In the genomic region with DNA sequence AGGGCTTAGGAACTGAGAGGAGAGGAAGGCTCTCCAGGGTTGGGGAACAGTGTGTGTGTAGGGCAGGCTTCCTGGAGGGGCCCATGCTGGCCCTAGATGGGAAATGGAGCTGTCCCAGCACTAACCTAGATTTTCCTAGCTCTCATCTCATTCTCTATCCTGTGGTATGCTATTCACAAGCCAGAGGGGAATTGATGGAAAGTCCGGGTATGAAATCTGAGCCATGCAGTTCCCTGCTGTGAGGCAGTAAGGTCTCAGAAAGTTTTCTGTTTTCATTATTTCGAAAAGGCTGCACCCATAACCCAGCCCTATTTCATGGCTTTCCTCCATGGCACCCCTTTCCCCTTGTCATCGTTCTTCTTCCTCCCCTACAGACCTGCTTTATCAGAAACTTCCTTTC, we compare ENCODE assay signal across 22 cellular contexts.
"Had no signal": no experiment of that assay in that cellular context is flagged by ENCODE, and none has a peak within 500 bp of the region (broad histone marks: within the 10 kb centered on the region; RNA-seq: fewer than 3 reads in every experiment).

No MANE protein-coding gene starts in this region.

- H3K36me3 Mint-ChIP-seq: activated CD4-positive, alpha-beta memory T cell treated with anti-CD3 and anti-CD28 coated beads for 36 hours; brain; memory B cell had no signal

- H3K27ac ChIP-seq: dorsolateral prefrontal cortex, esophagus muscularis mucosa, gastroesophageal sphincter, sigmoid colon, thoracic aorta, upper lobe of left lung had no signal

- H3K27me3 Mint-ChIP-seq: brain had no signal

- H3K27ac Mint-ChIP-seq: activated CD4-positive, alpha-beta memory T cell treated with anti-CD3 and anti-CD28 coated beads for 36 hours; effector memory CD8-positive, alpha-beta T cell; memory B cell; progenitor cell of endocrine pancreas had no signal

- H3K36me3 ChIP-seq: esophagus muscularis mucosa, gastroesophageal sphincter, sigmoid colon, thoracic aorta, upper lobe of left lung had no signal

- H3K4me3 ChIP-seq: dorsolateral prefrontal cortex, esophagus muscularis mucosa, gastroesophageal sphincter, sigmoid colon, thoracic aorta, upper lobe of left lung had no signal

- H3K9me3 ChIP-seq: esophagus muscularis mucosa, gastroesophageal sphincter, sigmoid colon, thoracic aorta, upper lobe of left lung had no signal

- DNase-seq: activated CD4-positive, alpha-beta memory T cell treated with anti-CD3 and anti-CD28 coated beads for 36 hours; activated CD4-positive, alpha-beta T cell treated with anti-CD3 and anti-CD28 coated beads for 48 hours; activated naive CD4-positive, alpha-beta T cell treated with Interleukin-2 at 50 U/mL for 16 hours; activated T-cell treated with anti-CD3 and anti-CD28 coated beads, Interleukin-2, amount 50 U/mL, for 48 hours; caudate nucleus; dorsolateral prefrontal cortex; effector memory CD8-positive, alpha-beta T cell; head of caudate nucleus; hypothalamus; occipital lobe; retina; sigmoid colon; stimulated activated CD4-positive, alpha-beta T cell treated with anti-CD3 and anti-CD28 coated beads, Interleukin-2, amount 100 ng/mL, for 48 hours; stimulated activated CD8-positive, alpha-beta memory T cell treated with anti-CD3 and anti-CD28 coated beads, Interleukin-4, amount 100 ng/mL, for 48 hours; stimulated activated naive CD4-positive, alpha-beta T cell; upper lobe of left lung had no signal

- H3K4me3 Mint-ChIP-seq: activated CD4-positive, alpha-beta memory T cell treated with anti-CD3 and anti-CD28 coated beads for 36 hours; brain; effector memory CD8-positive, alpha-beta T cell; memory B cell had no signal

- H3K9me3 Mint-ChIP-seq: activated CD4-positive, alpha-beta memory T cell treated with anti-CD3 and anti-CD28 coated beads for 36 hours; effector memory CD8-positive, alpha-beta T cell; memory B cell had no signal

- H3K27me3 ChIP-seq: dorsolateral prefrontal cortex, esophagus muscularis mucosa, gastroesophageal sphincter, sigmoid colon, upper lobe of left lung had no signal

- ATAC-seq: effector memory CD8-positive, alpha-beta T cell; gastroesophageal sphincter had no signal
